In the genomic region with DNA sequence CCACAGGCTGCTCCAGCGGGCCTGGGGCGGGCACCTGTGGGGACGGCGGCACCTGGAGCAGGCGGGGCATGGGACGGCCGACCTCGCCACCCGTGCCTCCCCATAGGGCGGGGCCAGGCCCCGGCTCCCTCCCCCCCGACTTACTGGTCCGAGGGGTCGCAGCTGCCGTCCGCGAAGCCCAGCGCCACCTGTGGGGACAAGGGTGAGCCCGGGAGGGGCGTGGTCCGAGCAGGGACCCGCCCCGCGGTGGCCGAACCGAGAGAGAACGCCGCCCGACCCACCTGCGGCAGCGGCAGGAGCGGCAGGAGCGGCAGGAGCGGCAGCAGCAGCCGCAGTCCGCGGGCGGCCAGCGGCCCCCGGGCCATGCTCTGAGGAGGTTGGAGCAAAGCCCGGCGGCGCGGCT, we compare ENCODE assay signal across 8 cellular contexts. TPM values are rescaled to one million over a fixed set of nuclear protein-coding genes. Genes with fewer than 3 reads are reported as not detected.
A peak's percentile ranks its signal among the peaks of the same experiment; 100 is the strongest.
DNase-seq lines count a peak whose midpoint lies in the region; ATAC-seq and TF ChIP-seq lines count a peak whose summit lies in the region.

TSS of gene TMEM52 (minus strand) at position 379 of the 403 bp plus-strand sequence. CDS start at position 365, 14 bp downstream.

- DNase-seq in Caco-2 = peak in 1 of 2 experiments; percentile 87
- peak; percentile 89 to 94 for DNase-seq in NCI-H1930 (lab: John Stamatoyannopoulos, UW)
- DNase-seq in endothelial cell (ENCODE audit: low spot score) = no peak
- no peak for DNase-seq in psoas muscle
- DNase-seq in T1000 (lab: John Stamatoyannopoulos, UW) = no peak

- H3K4me1 ChIP-seq in Caco-2 (peaks cover 20% of the 10 kb centered on the region; the same call in 1 of the 2 replicates), psoas muscle (peaks cover 40% of the 10 kb centered on the region)

- H3K27ac ChIP-seq in psoas muscle = peak within 1 kb of the TSS; percentile 85

- H3K27me3 ChIP-seq in Caco-2 (replicated peaks; ENCODE audit: control insufficient read depth, insufficient read depth, low read length) (no peaks in the 10 kb centered on the region), psoas muscle (ENCODE audit: insufficient read depth in 3 of 3, low read length in 2 of 3) (no peaks in the 10 kb centered on the region)

- 0 to 1% (median 0%) methylated on average over 27 to 44 of the region's 44 CpGs for WGBS in psoas muscle, 3 donors

- H3K4me1 Mint-ChIP-seq in Caco-2 (ENCODE audit: low read depth, unreplicated experiment) = no peaks in the 10 kb centered on the region
- no peaks in the 10 kb centered on the region for H3K4me1 Mint-ChIP-seq in endothelial cell (ENCODE audit: unreplicated experiment)

- BruUV-seq in Caco-2 (replicated peaks; lab: Mats Ljungman, UMichigan) = no TSS peak

- H3K27me3 Mint-ChIP-seq in Caco-2 (ENCODE audit: insufficient read depth, unreplicated experiment) = no peaks in the 10 kb centered on the region
- H3K27me3 Mint-ChIP-seq in endothelial cell (ENCODE audit: unreplicated experiment) = no peaks in the 10 kb centered on the region

- peaks cover 5% of the 10 kb centered on the region for H3K36me3 Mint-ChIP-seq in Caco-2 (ENCODE audit: insufficient read depth, unreplicated experiment)
- H3K36me3 Mint-ChIP-seq in endothelial cell (ENCODE audit: low read depth, unreplicated experiment) = no peaks in the 10 kb centered on the region

- peak in 1 of 2 experiments; percentile 19 for TF ChIP-seq CTCF in Caco-2 (IDR thresholded peaks at IDR 0.05; ENCODE audit: insufficient read depth in 1 of 2, low read depth in 1 of 2, low read length in 1 of 2, severe bottlenecking in 1 of 2, unreplicated experiment in 1 of 2)
- TF ChIP-seq CTCF in endothelial cell (IDR thresholded peaks at IDR 0.05; ENCODE audit: unreplicated experiment) = no peak
- no peak for TF ChIP-seq CTCF in psoas muscle (IDR thresholded peaks at IDR 0.05)

- intact Hi-C loops in Caco-2 (cut with micrococcal nuclease; ENCODE audit: unreplicated experiment) = loop anchor here (1.0 kb wide), 2 partner anchors 10 to 28 kb away; partner anchors contain the start of gene GNB1
- intact Hi-C loops in psoas muscle (cut with DNase I) = no loop called here

- POLR2A ChIA-PET in Caco-2 (lab: Charles Lee) = no interaction called here

- H3K27ac Mint-ChIP-seq in Caco-2 (ENCODE audit: unreplicated experiment) = no peak within 1 kb of the TSS
- H3K27ac Mint-ChIP-seq in endothelial cell (ENCODE audit: unreplicated experiment) = no peak within 1 kb of the TSS

- H3K9me3 ChIP-seq in Caco-2 (no peaks in the 10 kb centered on the region), psoas muscle (no peaks in the 10 kb centered on the region)

- ATAC-seq in GM21619 (IDR thresholded peaks at IDR 0.05; ENCODE audit: unreplicated experiment) (peak; percentile 30), psoas muscle (peak in 1 of 4 donors; percentile 2), HG02642 (IDR thresholded peaks at IDR 0.05; ENCODE audit: poor library complexity, unreplicated experiment) (no peak), GM21717 (IDR thresholded peaks at IDR 0.05; ENCODE audit: unreplicated experiment) (no peak)

- H3K36me3 ChIP-seq in Caco-2 (ENCODE audit: control insufficient read depth, insufficient read depth, low read length) (no peaks in the 10 kb centered on the region), psoas muscle (ENCODE audit: insufficient read depth in 1 of 2, low read depth in 1 of 2) (no peaks in the 10 kb centered on the region)

- H3K9me3 Mint-ChIP-seq in Caco-2 (ENCODE audit: unreplicated experiment) (no peaks in the 10 kb centered on the region), endothelial cell (ENCODE audit: unreplicated experiment) (no peaks in the 10 kb centered on the region)

- H3K4me3 ChIP-seq in Caco-2 (ENCODE audit: low read depth, low read length) = peak within 1 kb of the TSS; percentile 57
- H3K4me3 ChIP-seq in psoas muscle = peak within 1 kb of the TSS; percentile 67

- peak within 1 kb of the TSS; percentile 58 for H3K4me3 Mint-ChIP-seq in Caco-2 (ENCODE audit: unreplicated experiment)
- H3K4me3 Mint-ChIP-seq in endothelial cell (ENCODE audit: unreplicated experiment) = peak within 1 kb of the TSS; percentile 62

- CTCF ChIA-PET in Caco-2 (lab: Charles Lee) = no interaction called here

RNA-seq across cellular contexts. Expression of gene TMEM52, which starts in this region (rescaled TPM):
- total RNA-seq in Caco-2 (2022) (5.8 and 6.4 TPM in 2 replicates), endothelial cell (ENCODE audit: unreplicated experiment) (0.92 TPM), psoas muscle (100 to 1,000 TPM in 1 of 4 donors, 10 to 100 TPM in 3; 37.2 to 107 (median 53.4) TPM)
- 100 to 1,000 TPM in 2 of 3 donors, 10 to 100 TPM in 1; 42.0 to 137 (median 114) TPM for polyA plus RNA-seq in psoas muscle

Comparison
In these comparisons a context has a peak if more than half of its experiments do, and no peak if none do; other contexts are left out.
1. DNase-seq: peak in NCI-H1930 (2 of 2); none in endothelial cell (single experiment), psoas muscle (0 of 2) and T1000 (single experiment).